8 cellular contexts compared by ENCODE assay signal in genomic region chrX:123962006-123962485, GRCh38. TPM values are rescaled to one million over a fixed set of nuclear protein-coding genes. Genes with fewer than 3 reads are reported as not detected.
DNase-seq lines count a peak whose midpoint lies in the region; ATAC-seq and TF ChIP-seq lines count a peak whose summit lies in the region.

No MANE protein-coding gene starts in this region.

- H3K4ac ChIP-seq in IMR-90 (ENCODE audit: low read depth, low read length) = peak overlapping the region; percentile 77

- H2AK5ac ChIP-seq in IMR-90 (ENCODE audit: low read depth, low read length) = peak overlapping the region; percentile 36

- H3K27me3 Mint-ChIP-seq in Caco-2 (ENCODE audit: insufficient read depth, unreplicated experiment) = no peaks in the 10 kb centered on the region

- H3K4me1 ChIP-seq in Caco-2 = peaks cover 6% of the 10 kb centered on the region; the same call in 1 of the 2 replicates
- no peaks in the 10 kb centered on the region for H3K4me1 ChIP-seq in IMR-90 (ENCODE audit: control insufficient read depth, insufficient read depth, low read length)
- no peaks in the 10 kb centered on the region for H3K4me1 ChIP-seq in testis

- WGBS in IMR-90 (ENCODE audit: extremely low coverage in 2 of 2, insufficient read length in 1 of 2), 2 experiments = 64% methylated on average over 7 of the region's 24 CpGs; no CpG with 5 or more reads in 1 of the 2 experiments
- WGBS in testis, 2 donors = 0 to 1% methylated on average over 22 to 23 of the region's 24 CpGs

- H2BK120ac ChIP-seq in IMR-90 (ENCODE audit: low read depth, low read length) = peak overlapping the region; percentile 69

- peaks cover 28% of the 10 kb centered on the region for H3K36me3 Mint-ChIP-seq in Caco-2 (ENCODE audit: insufficient read depth, unreplicated experiment)

- no peaks in the 10 kb centered on the region; a peak in 1 of 4 replicates for H3K79me1 ChIP-seq in IMR-90 (ENCODE audit: low read depth in 1 of 2, low read length in 2 of 2)

- POLR2A ChIA-PET in Caco-2 (lab: Charles Lee) = interaction anchor here (0.5 kb wide), 2 partner anchors 15 to 103 kb away, joined by 3 to 4 read pairs; no protein-coding TSS in a partner anchor
- POLR2A ChIA-PET in IMR-90 (lab: Charles Lee; ENCODE audit: unreplicated experiment) = no interaction called here

- peak overlapping the region; percentile 54 for H3K14ac ChIP-seq in IMR-90 (replicated peaks; ENCODE audit: low read depth, low read length)

- TF ChIP-seq POLR2A in IMR-90 (IDR thresholded peaks at IDR 0.05; ENCODE audit: low read depth, low read length) (no peak), testis (IDR thresholded peaks at IDR 0.05) (no peak)

- H3K4me3 ChIP-seq in Caco-2 (ENCODE audit: low read depth, low read length) (peak overlapping the region; percentile 78), IMR-90 (ENCODE audit: insufficient read depth, low read depth, low read length) (peak overlapping the region; percentile 89), testis (peak overlapping the region; percentile 65 to 78)

- BruUV-seq in Caco-2 (replicated peaks; lab: Mats Ljungman, UMichigan) (TSS peak; percentile 25), IMR-90 (replicated peaks; lab: Mats Ljungman, UMichigan) (no TSS peak)

- H3K4me2 ChIP-seq in IMR-90 (ENCODE audit: low read depth, low read length) = peak overlapping the region; percentile 73; the same call in 1 of the 2 replicates

- H2BK15ac ChIP-seq in IMR-90 (ENCODE audit: low read depth, low read length) = no peak overlapping the region

- H3K4me1 Mint-ChIP-seq in Caco-2 (ENCODE audit: low read depth, unreplicated experiment) = peaks cover 14% of the 10 kb centered on the region

- H3K36me3 ChIP-seq in Caco-2 (ENCODE audit: control insufficient read depth, insufficient read depth, low read length) = no peaks in the 10 kb centered on the region
- H3K36me3 ChIP-seq in IMR-90 (ENCODE audit: control insufficient read depth, insufficient read depth, low read length) = no peaks in the 10 kb centered on the region
- H3K36me3 ChIP-seq in testis (ENCODE audit: low read depth, missing control alignments) = no peaks in the 10 kb centered on the region

- no peak overlapping the region for H2BK20ac ChIP-seq in IMR-90 (ENCODE audit: low read depth, low read length)

- H3K27me3 ChIP-seq in Caco-2 (replicated peaks; ENCODE audit: control insufficient read depth, insufficient read depth, low read length) (no peaks in the 10 kb centered on the region), IMR-90 (ENCODE audit: control insufficient read depth, insufficient read depth, low read length) (no peaks in the 10 kb centered on the region), layer of hippocampus (ENCODE audit: control insufficient read depth, insufficient read depth, low read length) (no peaks in the 10 kb centered on the region), testis (no peaks in the 10 kb centered on the region)

- peak overlapping the region; percentile 39 for H3K23ac ChIP-seq in IMR-90 (ENCODE audit: low read depth, low read length)

- peak overlapping the region; percentile 98 for H3K4me3 Mint-ChIP-seq in Caco-2 (ENCODE audit: unreplicated experiment)

- peak overlapping the region; percentile 100 for H3K27ac Mint-ChIP-seq in Caco-2 (ENCODE audit: unreplicated experiment)

- H4K5ac ChIP-seq in IMR-90 (ENCODE audit: low read depth, low read length) = peak overlapping the region; percentile 73

- H2AFZ ChIP-seq in IMR-90 (replicated peaks; ENCODE audit: low read length, poor library complexity) = peak overlapping the region; percentile 86

- CTCF ChIA-PET in Caco-2 (lab: Charles Lee) (interaction anchor here (0.8 to 1.3 kb wide), 2 partner anchors 15 to 128 kb away, joined by 4 to 7 read pairs; no protein-coding TSS in a partner anchor), IMR-90 (lab: Yijun Ruan, JAX) (no interaction called here)

- TF ChIP-seq CTCF in Caco-2 (IDR thresholded peaks at IDR 0.05; ENCODE audit: insufficient read depth in 1 of 2, low read depth in 1 of 2, low read length in 1 of 2, severe bottlenecking in 1 of 2, unreplicated experiment in 1 of 2) (no peak), IMR-90 (conservative IDR thresholded peaks at IDR 0.05; ENCODE audit: low read depth, low read length) (no peak), testis (IDR thresholded peaks at IDR 0.05) (no peak)

- peak overlapping the region; percentile 2 for H2AK9ac ChIP-seq in IMR-90 (replicated peaks; ENCODE audit: low read depth, low read length, poor library complexity)

- peak overlapping the region; percentile 94 for H2BK5ac ChIP-seq in IMR-90 (ENCODE audit: low read depth, low read length, poor library complexity, severe bottlenecking)

- H3K56ac ChIP-seq in IMR-90 (ENCODE audit: extremely low read depth, insufficient read depth, low read length) = peak overlapping the region; percentile 72

- H3K27ac ChIP-seq in IMR-90 (ENCODE audit: insufficient read depth, low read length) (peak overlapping the region; percentile 98), angular gyrus (ENCODE audit: low read depth, low read length) (peak overlapping the region; percentile 99), layer of hippocampus (ENCODE audit: low read depth, low read length) (peak overlapping the region; percentile 98), testis (peak overlapping the region; percentile 96 to 97)

- intact Hi-C loops in Caco-2 (cut with micrococcal nuclease; ENCODE audit: unreplicated experiment) (loop anchor here (1.0 kb wide), 1 partner anchor 159 kb away; no protein-coding TSS in a partner anchor), IMR-90 (cut with micrococcal nuclease) (loop anchor here (5.0 to 10.0 kb wide), 3 partner anchors 103 to 250 kb away; no protein-coding TSS in a partner anchor), testis (cut with DNase I; ENCODE audit: low total_unique reads) (no loop called here)

- H4K91ac ChIP-seq in IMR-90 (ENCODE audit: insufficient read depth, low read depth, low read length) = peak overlapping the region; percentile 55

- H3K9ac ChIP-seq in IMR-90 (ENCODE audit: low read depth, low read length) = peak overlapping the region; percentile 90

- H3K9me3 Mint-ChIP-seq in Caco-2 (ENCODE audit: unreplicated experiment) = no peaks in the 10 kb centered on the region

- no peak for TF ChIP-seq RAD21 in IMR-90 (IDR thresholded peaks at IDR 0.05; ENCODE audit: low read length)

- DNase-seq in Caco-2 (no peak), IMR-90 (no peak), testis (no peak)
- no peak for DNase-seq in stimulated activated CD8-positive, alpha-beta memory T cell treated with anti-CD3 and anti-CD28 coated beads, Interleukin-4, amount 100 ng/mL, for 48 hours
- DNase-seq in activated CD4-positive, alpha-beta T cell treated with anti-CD3 and anti-CD28 coated beads, Interleukin-2, amount 50 U/mL, for 1 hour = no peak

- H4K20me1 ChIP-seq in IMR-90 (ENCODE audit: insufficient read depth, low read length) = peaks cover 9% of the 10 kb centered on the region

- H3K9me3 ChIP-seq in Caco-2 (no peaks in the 10 kb centered on the region), IMR-90 (ENCODE audit: control insufficient read depth, insufficient read depth, low read length) (no peaks in the 10 kb centered on the region), testis (no peaks in the 10 kb centered on the region)

- H4K8ac ChIP-seq in IMR-90 (ENCODE audit: low read depth in 2 of 2, low read length in 2 of 2) = peak overlapping the region; percentile 70 to 72; a peak in 3 of 4 replicates

- ATAC-seq in IMR-90 (ENCODE audit: low read depth) = no peak
- no peak for ATAC-seq in HG03139 (IDR thresholded peaks at IDR 0.05; ENCODE audit: unreplicated experiment)

- in situ Hi-C loops in IMR-90 (cut with MboI; ENCODE audit: low sequenced_read_pairs) = no loop called here

- peak overlapping the region; percentile 81 for H3K18ac ChIP-seq in IMR-90 (ENCODE audit: low read depth, low read length)

- dilution Hi-C loops in IMR-90 (cut with HindIII; ENCODE audit: low sequenced_read_pairs, unreplicated experiment) = no loop called here

- H3K9me1 ChIP-seq in IMR-90 (ENCODE audit: insufficient read depth, low read length) = no peaks in the 10 kb centered on the region

TF ChIP-seq in IMR-90, 13 proteins besides CTCF, POLR2A, EP300 and RAD21:
- no peak for TF ChIP-seq MXI1 (IDR thresholded peaks at IDR 0.05; ENCODE audit: borderline replicate concordance, low read depth, low read length)

RNA-seq across cellular contexts. Expression of gene STAG2, which starts 0.5 kb away (rescaled TPM):
- 65.1 and 67.6 TPM in 2 replicates for total RNA-seq in Caco-2 (2022)
- 71.2 and 94.4 TPM in 2 replicates for total RNA-seq in IMR-90 (2012; rRNA removed)
- 14.4 and 19.6 TPM in 2 replicates for polyA plus RNA-seq in IMR-90 (2012; rRNA removed)
- polyA plus RNA-seq in IMR-90 (2012; cell fraction: cytosol; rRNA removed) = 1.7 and 2.9 TPM in 2 replicates
- 0.79 and 18.3 TPM in 2 replicates for polyA plus RNA-seq in IMR-90 (2012; cell fraction: nucleus; rRNA removed; ENCODE audit: low replicate concordance)
- total RNA-seq in testis = 10 to 100 TPM; 17.6 to 26.7 TPM
- polyA plus RNA-seq in testis (ENCODE audit: insufficient read depth, low read depth, low replicate concordance) = 9.4 TPM
